ENCODE assay signal across 21 cellular contexts in genomic region chr2:18247282-18248110, GRCh38.
"Had no signal": no experiment of that assay in that cellular context is flagged by ENCODE, and none has a peak within 500 bp of the region (broad histone marks: within the 10 kb centered on the region; RNA-seq: fewer than 3 reads in every experiment).

No MANE protein-coding gene starts in this region.

- H3K27me3 ChIP-seq: breast epithelium, heart left ventricle, left lung, spleen, tibial nerve, vagina had no signal

- H3K4me1 Mint-ChIP-seq: activated CD8-positive, alpha-beta memory T cell treated with anti-CD3 and anti-CD28 coated beads, Interleukin-2, amount 10 ng/mL, durations not matched to agents 7 days and 5 days; activated naive CD4-positive, alpha-beta T cell treated with anti-CD3 and anti-CD28 coated beads, Interleukin-2, amount 50 U/mL, for 24 hours; stimulated activated naive B cell treated with anti-CD40 and anti-IgM and Interleukin-4, amounts not matched to agents 10 μg/mL and 1 μg/mL and 100 μg/mL, for 72 hours had no signal

- H3K27ac Mint-ChIP-seq: activated CD8-positive, alpha-beta memory T cell treated with anti-CD3 and anti-CD28 coated beads, Interleukin-2, amount 10 ng/mL, durations not matched to agents 7 days and 5 days; activated naive CD4-positive, alpha-beta T cell treated with anti-CD3 and anti-CD28 coated beads, Interleukin-2, amount 50 U/mL, for 24 hours; activated T-cell treated with anti-CD3 and anti-CD28 coated beads, Interleukin-2, amount 50 U/mL, for 24 hours; nephron; stimulated activated naive B cell treated with anti-CD40 and anti-IgM and Interleukin-4, amounts not matched to agents 10 μg/mL and 1 μg/mL and 100 μg/mL, for 72 hours had no signal

- H3K4me3 Mint-ChIP-seq: activated CD8-positive, alpha-beta memory T cell treated with anti-CD3 and anti-CD28 coated beads, Interleukin-2, amount 10 ng/mL, durations not matched to agents 7 days and 5 days; activated naive CD4-positive, alpha-beta T cell treated with anti-CD3 and anti-CD28 coated beads, Interleukin-2, amount 50 U/mL, for 24 hours; activated T-cell treated with anti-CD3 and anti-CD28 coated beads, Interleukin-2, amount 50 U/mL, for 24 hours; nephron; stimulated activated naive B cell treated with anti-CD40 and anti-IgM and Interleukin-4, amounts not matched to agents 10 μg/mL and 1 μg/mL and 100 μg/mL, for 72 hours had no signal

- H3K36me3 ChIP-seq: breast epithelium, heart left ventricle, left lung, prostate gland, spleen, tibial nerve, vagina had no signal

- H3K4me3 ChIP-seq: breast epithelium, heart left ventricle, left lung, prostate gland, spleen, tibial nerve, vagina had no signal

- ATAC-seq: activated CD8-positive, alpha-beta memory T cell treated with anti-CD3 and anti-CD28 coated beads, Interleukin-2, amount 10 ng/mL, durations not matched to agents 7 days and 5 days; heart left ventricle; left lung; sciatic nerve; stimulated activated naive B cell treated with anti-CD40 and anti-IgM and Interleukin-4, amounts not matched to agents 10 μg/mL and 1 μg/mL and 100 μg/mL, for 72 hours had no signal

- H3K27ac ChIP-seq: breast epithelium, heart left ventricle, left lung, prostate gland, spleen, tibial nerve, vagina had no signal

- H3K9me3 Mint-ChIP-seq: activated T-cell treated with anti-CD3 and anti-CD28 coated beads, Interleukin-2, amount 50 U/mL, for 24 hours; stimulated activated naive B cell treated with anti-CD40 and anti-IgM and Interleukin-4, amounts not matched to agents 10 μg/mL and 1 μg/mL and 100 μg/mL, for 72 hours had no signal

- H3K4me1 ChIP-seq: breast epithelium, left lung, prostate gland, spleen, tibial nerve, vagina had no signal

- FAIRE-seq: frontal cortex, keratinocyte had no signal

- H3K27me3 Mint-ChIP-seq: activated CD8-positive, alpha-beta memory T cell treated with anti-CD3 and anti-CD28 coated beads, Interleukin-2, amount 10 ng/mL, durations not matched to agents 7 days and 5 days; activated naive CD4-positive, alpha-beta T cell treated with anti-CD3 and anti-CD28 coated beads, Interleukin-2, amount 50 U/mL, for 24 hours; activated T-cell treated with anti-CD3 and anti-CD28 coated beads, Interleukin-2, amount 50 U/mL, for 24 hours had no signal

- DNase-seq: activated CD4-positive, alpha-beta T cell treated with anti-CD3 and anti-CD28 coated beads for 1 hour; activated CD4-positive, alpha-beta T cell treated with anti-CD3 and anti-CD28 coated beads, Interleukin-2, amount 50 U/mL, for 48 hours; activated CD8-positive, alpha-beta memory T cell treated with anti-CD3 and anti-CD28 coated beads, Interleukin-2, amount 10 ng/mL, durations not matched to agents 7 days and 5 days; activated effector memory CD4-positive, alpha-beta T cell treated with Interleukin-2 at 50 U/mL for 16 hours; activated T-cell treated with anti-CD3 and anti-CD28 coated beads, Interleukin-2, amount 50 U/mL, for 24 hours; amygdala; heart left ventricle; left lung; mesendoderm; spleen; stimulated activated CD4-positive, alpha-beta T cell treated with anti-CD3 and anti-CD28 coated beads, Interleukin-1b, Interleukin-23, amount 100 ng/mL, for 48 hours; stimulated activated naive B cell treated with anti-CD40 and anti-IgM and Interleukin-4, amounts not matched to agents 10 μg/mL and 1 μg/mL and 100 μg/mL, for 72 hours had no signal

- H3K36me3 Mint-ChIP-seq: activated CD8-positive, alpha-beta memory T cell treated with anti-CD3 and anti-CD28 coated beads, Interleukin-2, amount 10 ng/mL, durations not matched to agents 7 days and 5 days; activated naive CD4-positive, alpha-beta T cell treated with anti-CD3 and anti-CD28 coated beads, Interleukin-2, amount 50 U/mL, for 24 hours; stimulated activated naive B cell treated with anti-CD40 and anti-IgM and Interleukin-4, amounts not matched to agents 10 μg/mL and 1 μg/mL and 100 μg/mL, for 72 hours had no signal

- H3K9me3 ChIP-seq: breast epithelium, heart left ventricle, left lung, prostate gland, spleen, tibial nerve, vagina had no signal
